ENCODE assay signal across 1 cellular context in genomic region chr14:89955022-89955414, GRCh38.
TF ChIP-seq lines count a peak whose summit lies in the region.

No MANE protein-coding gene starts in this region.

TF ChIP-seq in endothelial cell of umbilical vein, 7 proteins besides CTCF, POLR2A, EP300 and RAD21 (continued from another document):
- TF ChIP-seq MAX (IDR thresholded peaks at IDR 0.05; ENCODE audit: insufficient read depth, insufficient read length) = no peak
